In genomic region chr2:190507135-190507534, GRCh38 we compare ENCODE assay signal across 13 cellular contexts. TPM values are rescaled to one million over a fixed set of nuclear protein-coding genes. Genes with fewer than 3 reads are reported as not detected.
DNase-seq lines count a peak whose midpoint lies in the region; ATAC-seq, FAIRE-seq and TF ChIP-seq lines count a peak whose summit lies in the region.
"Had no signal": no experiment of that assay in that cellular context is flagged by ENCODE, and none has a peak within 500 bp of the region (broad histone marks: within the 10 kb centered on the region; RNA-seq: fewer than 3 reads in every experiment).

No MANE protein-coding gene starts in this region.

- H3K4me1 Mint-ChIP-seq in activated T-helper 17 cell treated with anti-CD3 and anti-CD28 coated beads, Interleukin-2, amount 50 U/mL, for 72 hours, result no peaks in the 10 kb centered on the region
- H3K4me1 Mint-ChIP-seq in nephron progenitor cell, result peaks cover 15% of the 10 kb centered on the region

- ATAC-seq in activated T-helper 17 cell treated with anti-CD3 and anti-CD28 coated beads, Interleukin-2, amount 50 U/mL, for 72 hours (replicated peaks), result no peak
- ATAC-seq in HG03565 (IDR thresholded peaks at IDR 0.05; ENCODE audit: unreplicated experiment) (no peak), foreskin keratinocyte (no peak)
- ATAC-seq: K562 had no signal

- H3K4me3 Mint-ChIP-seq in activated T-helper 17 cell treated with anti-CD3 and anti-CD28 coated beads, Interleukin-2, amount 50 U/mL, for 72 hours, result no peak overlapping the region
- H3K4me3 Mint-ChIP-seq in nephron progenitor cell, result no peak overlapping the region

- no peak for TF ChIP-seq POLR2A in H54 (IDR thresholded peaks at IDR 0.05; ENCODE audit: low read depth, low read length)

- no peaks in the 10 kb centered on the region for H3K27me3 ChIP-seq in foreskin keratinocyte

- H3K9me3 Mint-ChIP-seq in activated T-helper 17 cell treated with anti-CD3 and anti-CD28 coated beads, Interleukin-2, amount 50 U/mL, for 72 hours, result no peaks in the 10 kb centered on the region
- no peaks in the 10 kb centered on the region for H3K9me3 Mint-ChIP-seq in nephron progenitor cell

- H3K27ac ChIP-seq in foreskin keratinocyte, result no peak overlapping the region

- in situ Hi-C loops in G401 (cut with HindIII; ENCODE audit: low sequenced_read_pairs), result no loop called here

- DNase-seq in G401 (ENCODE audit: low spot score) (peak; percentile 90), NCI-H2029 (lab: John Stamatoyannopoulos, UW) (peak; percentile 70), nephron progenitor cell (no peak), H54 (ENCODE audit: insufficient read length, low spot score) (no peak), foreskin keratinocyte (no peak)
- DNase-seq: activated CD4-positive, alpha-beta T cell treated with anti-CD3 and anti-CD28 coated beads, Interleukin-2, amount 50 U/mL, for 4 hours; HCEC 1CT; kidney glomerular epithelial cell; stimulated activated naive CD4-positive, alpha-beta T cell treated with Interleukin-2 at 50 U/mL for 16 hours; SW 1271 had no signal

- H3K27ac Mint-ChIP-seq in activated T-helper 17 cell treated with anti-CD3 and anti-CD28 coated beads, Interleukin-2, amount 50 U/mL, for 72 hours, result peak overlapping the region; percentile 84
- peak overlapping the region; percentile 90 for H3K27ac Mint-ChIP-seq in nephron progenitor cell

- peaks cover 84% of the 10 kb centered on the region for H3K36me3 Mint-ChIP-seq in activated T-helper 17 cell treated with anti-CD3 and anti-CD28 coated beads, Interleukin-2, amount 50 U/mL, for 72 hours (ENCODE audit: low read depth)
- H3K36me3 Mint-ChIP-seq in nephron progenitor cell (ENCODE audit: low read depth), result peaks cover 6% of the 10 kb centered on the region

- H3K27me3 Mint-ChIP-seq in activated T-helper 17 cell treated with anti-CD3 and anti-CD28 coated beads, Interleukin-2, amount 50 U/mL, for 72 hours, result no peaks in the 10 kb centered on the region
- no peaks in the 10 kb centered on the region for H3K27me3 Mint-ChIP-seq in nephron progenitor cell (ENCODE audit: low read depth, poor library complexity)

- FAIRE-seq in H54 (lab: Jason Lieb, UNC), result no peak

- TF ChIP-seq CTCF in nephron progenitor cell (IDR thresholded peaks at IDR 0.05) (no peak), foreskin keratinocyte (conservative IDR thresholded peaks at IDR 0.05) (no peak)

- no peaks in the 10 kb centered on the region for H3K4me1 ChIP-seq in foreskin keratinocyte

RNA-seq across cellular contexts. Expression of gene NEMP2, which starts 27.4 kb away (rescaled TPM):
- total RNA-seq in G401 (2014; rRNA removed; shearing (Covaris generic)), result 4.9 and 5.1 TPM in 2 replicates
- total RNA-seq in activated T-helper 17 cell treated with anti-CD3 and anti-CD28 coated beads, Interleukin-2, amount 50 U/mL, for 72 hours, result 10 to 100 TPM; 10.6 to 16.5 TPM
- total RNA-seq in foreskin keratinocyte, result 4.4 and 5.6 TPM in 2 replicates
- polyA plus RNA-seq in foreskin keratinocyte, result 2.1 and 2.2 TPM in 2 replicates

Comparison
In these comparisons a context has a peak if more than half of its experiments do, and no peak if none do; other contexts are left out.
1. DNase-seq: peak in G401 (single experiment) and NCI-H2029 (single experiment); none in nephron progenitor cell (single experiment), H54 (single experiment) and foreskin keratinocyte (0 of 2).